Comparison of ENCODE assay signal across 11 cellular contexts in genomic region chr10:77560052-77560451, GRCh38.
"Had no signal": no experiment of that assay in that cellular context is flagged by ENCODE, and none has a peak within 500 bp of the region (broad histone marks: within the 10 kb centered on the region; RNA-seq: fewer than 3 reads in every experiment).

No MANE protein-coding gene starts in this region.

- H3K27ac ChIP-seq: GM23248 had no signal

- DNase-seq: GM23248, GOT3, H7, H9, HCEC 1CT, HFFc6 had no signal

- H3K4me2 ChIP-seq: GM23338 had no signal

- ATAC-seq: GM23338, HCT116 had no signal

- H3K4me1 ChIP-seq: HAP-1 had no signal

- H2AFZ ChIP-seq: GM23248, GM23338 had no signal

- FAIRE-seq: H1, H54 had no signal

- H3K9me3 Mint-ChIP-seq: GM23338, H9, HFFc6 had no signal

- H3K9me3 ChIP-seq: HAP-1 had no signal

- H3K4me3 ChIP-seq: GM23248, GM23338, HAP-1 had no signal

- H3K9ac ChIP-seq: GM23248 had no signal

- H3K4me3 Mint-ChIP-seq: GM23338, H9, HFFc6 had no signal

- H3K36me3 ChIP-seq: HAP-1 had no signal

- H3K27ac Mint-ChIP-seq: GM23338, HFFc6 had no signal
